13 cellular contexts compared by ENCODE assay signal in the genomic region with DNA sequence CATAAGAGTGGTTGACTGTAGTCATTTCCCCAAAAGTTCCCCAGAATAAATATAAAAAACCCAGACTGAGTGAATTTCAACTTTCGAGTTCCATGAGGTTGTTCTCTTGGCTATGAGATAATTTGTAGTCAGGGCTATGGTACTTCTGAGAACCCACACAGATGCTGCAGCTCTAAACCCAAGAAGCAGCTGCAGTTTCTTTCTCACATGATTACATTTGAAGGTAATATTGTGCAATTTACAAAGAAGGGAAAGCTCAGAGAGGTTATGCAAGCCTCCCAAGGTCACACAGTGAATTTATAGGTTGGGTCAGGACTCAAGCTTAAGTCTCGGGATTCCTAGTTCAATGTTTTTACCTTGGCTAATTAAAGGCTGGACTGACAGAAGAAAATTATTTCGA. TPM values are rescaled to one million over a fixed set of nuclear protein-coding genes. Genes with fewer than 3 reads are reported as not detected.
DNase-seq lines count a peak whose midpoint lies in the region; ATAC-seq and TF ChIP-seq lines count a peak whose summit lies in the region.
"Had no signal": no experiment of that assay in that cellular context is flagged by ENCODE, and none has a peak within 500 bp of the region (broad histone marks: within the 10 kb centered on the region; RNA-seq: fewer than 3 reads in every experiment).

No MANE protein-coding gene starts in this region.

- peaks cover 16% of the 10 kb centered on the region for H3K27me3 Mint-ChIP-seq in T-helper 17 cell
- H3K27me3 Mint-ChIP-seq: T-cell had no signal

- no peaks in the 10 kb centered on the region for H3K36me3 Mint-ChIP-seq in T-helper 17 cell (ENCODE audit: low read depth)
- H3K36me3 Mint-ChIP-seq: T-cell had no signal

- TF ChIP-seq CTCF in RWPE1 (conservative IDR thresholded peaks at IDR 0.05; ENCODE audit: low read depth) (no peak), left lung (IDR thresholded peaks at IDR 0.05) (no peak), ovary (IDR thresholded peaks at IDR 0.05) (no peak)

- intact Hi-C loops in left lung (cut with DNase I) = no loop called here
- intact Hi-C loops in ovary (cut with DNase I) = no loop called here

- no peak for TF ChIP-seq EP300 in ovary (IDR thresholded peaks at IDR 0.05)

- H3K9me3 ChIP-seq in left lung (no peaks in the 10 kb centered on the region), T-helper 17 cell (ENCODE audit: control insufficient read depth, low read length, poor library complexity, severe bottlenecking) (no peaks in the 10 kb centered on the region), ovary (no peaks in the 10 kb centered on the region)
- H3K9me3 ChIP-seq: uterus had no signal

- WGBS in ovary, 3 donors = 52 to 65% (median 62%) methylated on average over 3 of the region's 3 CpGs

- no peak overlapping the region for H3K27ac Mint-ChIP-seq in T-helper 17 cell
- H3K27ac Mint-ChIP-seq: T-cell had no signal

- POLR2A ChIA-PET in RWPE1 (lab: Yijun Ruan, JAX; ENCODE audit: low non-redundant PET) = no interaction called here

- H3K4me1 Mint-ChIP-seq in T-helper 17 cell = peaks cover 13% of the 10 kb centered on the region
- H3K4me1 Mint-ChIP-seq: T-cell had no signal

- H3K4me3 ChIP-seq in left lung = no peak overlapping the region
- H3K4me3 ChIP-seq in ovary = no peak overlapping the region
- H3K4me3 ChIP-seq: cardiac muscle cell, uterus had no signal

- H3K27ac ChIP-seq in RWPE1 = peak overlapping the region; percentile 25; the same call in 1 of the 2 replicates
- peak overlapping the region; percentile 60 to 77 for H3K27ac ChIP-seq in left lung
- no peak overlapping the region for H3K27ac ChIP-seq in ovary
- H3K27ac ChIP-seq: uterus had no signal

- H3K4me1 ChIP-seq in left lung = peaks cover 0 to 74% of the 10 kb centered on the region in 2 donors
- H3K4me1 ChIP-seq in ovary (ENCODE audit: insufficient read depth) = no peaks in the 10 kb centered on the region
- H3K4me1 ChIP-seq: uterus had no signal

- DNase-seq in AML-193 (lab: John Stamatoyannopoulos, UW) (peak; percentile 23 to 30), RWPE1 (ENCODE audit: low spot score) (no peak), left lung (no peak), activated gamma-delta T cell treated with Interleukin-2 at 50 U/mL for 16 hours (no peak), T-helper 17 cell (no peak), ACHN (no peak), ovary (no peak)
- DNase-seq: activated effector memory CD4-positive, alpha-beta T cell treated with anti-CD3 and anti-CD28 coated beads, Interleukin-2, amount 50 U/mL, for 16 hours; NCI-H1930; T-cell; uterus had no signal

- peak; percentile 45 for ATAC-seq in HG02610 (IDR thresholded peaks at IDR 0.05; ENCODE audit: unreplicated experiment)
- ATAC-seq in left lung = peak; percentile 45
- ATAC-seq in T-helper 17 cell = no peak

- no peak for TF ChIP-seq POLR2A in ovary (IDR thresholded peaks at IDR 0.05)

- CTCF ChIA-PET in RWPE1 (lab: Yijun Ruan, JAX) = interaction anchor here (0.7 kb wide), 1 partner anchor 234 kb away, joined by 3 read pairs; no protein-coding TSS in a partner anchor

- no peaks in the 10 kb centered on the region for H3K27me3 ChIP-seq in left lung
- no peaks in the 10 kb centered on the region for H3K27me3 ChIP-seq in ovary
- H3K27me3 ChIP-seq: cardiac muscle cell, uterus had no signal

- H3K36me3 ChIP-seq in left lung (no peaks in the 10 kb centered on the region), ovary (no peaks in the 10 kb centered on the region)
- H3K36me3 ChIP-seq: cardiac muscle cell, uterus had no signal

- in situ Hi-C loops in ACHN (cut with HindIII; ENCODE audit: low pct_ligation_motif_present, low pct_unique_long_range_greater_than_20kb, low sequenced_read_pairs) = no loop called here

- no peak overlapping the region for H3K4me3 Mint-ChIP-seq in T-helper 17 cell
- H3K4me3 Mint-ChIP-seq: T-cell had no signal

RNA-seq across cellular contexts. Expression of a gene that starts 29.7 kb away (rescaled TPM):
- 100 to 1,000 TPM in 1 of 2 donors, 10 to 100 TPM in 1; 71.2 to 108 TPM for total RNA-seq in left lung
- 1 to 10 TPM; 2.1 to 6.4 TPM for total RNA-seq in T-helper 17 cell
- 10 to 100 TPM in 5 of 7 donors, 1 to 10 TPM in 2; 7.0 to 30.8 (median 18.3) TPM for total RNA-seq in ovary
- polyA plus RNA-seq in ovary = 10 to 100 TPM in 1 of 2 donors, 1 to 10 TPM in 1; 10.0 to 42.1 TPM

Comparison
In these comparisons a context has a peak if more than half of its experiments do, and no peak if none do; other contexts are left out.
1. DNase-seq: peak in AML-193 (2 of 2); none in RWPE1 (single experiment), left lung (0 of 2), activated gamma-delta T cell treated with Interleukin-2 at 50 U/mL for 16 hours (single experiment), T-helper 17 cell (0 of 3), ACHN (single experiment) and ovary (0 of 5).
2. H3K27ac ChIP-seq: peak in RWPE1 (single experiment) and left lung (2 of 2); none in ovary (0 of 2).